16 cellular contexts compared by ENCODE assay signal in the genomic region with DNA sequence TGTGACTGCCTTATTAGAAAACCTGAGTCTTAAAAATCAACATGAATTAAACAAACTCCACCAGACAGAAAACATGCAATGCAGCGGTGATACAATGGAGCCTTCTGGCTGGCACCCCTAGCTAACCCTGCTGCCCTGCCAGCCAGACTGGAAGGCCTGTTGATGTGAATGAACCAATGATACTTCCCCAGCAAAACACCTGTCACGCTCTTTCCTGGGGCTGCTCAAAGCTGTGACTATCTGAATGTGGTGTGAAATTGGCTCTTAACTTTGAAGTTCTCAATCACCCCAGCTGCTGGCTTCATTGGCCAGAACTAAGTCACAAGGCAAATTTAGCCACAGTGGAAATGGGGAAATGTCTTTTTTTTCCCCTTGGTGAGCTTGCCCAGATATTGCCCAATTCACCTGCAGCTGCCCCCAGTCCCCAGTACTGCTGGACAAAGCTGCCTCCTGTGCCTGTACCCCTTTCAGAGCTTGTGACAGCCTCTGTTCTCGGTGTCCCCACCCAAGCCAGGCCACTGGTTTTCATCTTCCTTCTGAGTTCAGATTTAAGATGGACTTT.
"Had no signal": no experiment of that assay in that cellular context is flagged by ENCODE, and none has a peak within 500 bp of the region (broad histone marks: within the 10 kb centered on the region; RNA-seq: fewer than 3 reads in every experiment).

No MANE protein-coding gene starts in this region.

- H3K4me1 ChIP-seq: spleen had no signal

- H3K9me3 ChIP-seq: mucosa of descending colon, spleen had no signal

- H3K4me1 Mint-ChIP-seq: activated naive CD4-positive, alpha-beta T cell treated with anti-CD3 and anti-CD28 coated beads, Interleukin-2, amount 10 ng/mL, durations not matched to agents 7 days and 5 days; memory B cell had no signal

- H2AFZ ChIP-seq: hepatocyte had no signal

- H3K36me3 Mint-ChIP-seq: activated naive CD4-positive, alpha-beta T cell treated with anti-CD3 and anti-CD28 coated beads, Interleukin-2, amount 10 ng/mL, durations not matched to agents 7 days and 5 days; memory B cell had no signal

- H3K4me3 Mint-ChIP-seq: activated naive CD4-positive, alpha-beta T cell treated with anti-CD3 and anti-CD28 coated beads, Interleukin-2, amount 10 ng/mL, durations not matched to agents 7 days and 5 days; memory B cell; nephron; stimulated activated naive CD8-positive, alpha-beta T cell treated with anti-CD3 and anti-CD28 coated beads, Interleukin-15, Interleukin-2, amounts not matched to agents 100 ng/mL and 50 ng/mL, for 24 hours had no signal

- H3K4me3 ChIP-seq: dorsolateral prefrontal cortex, hepatocyte, mucosa of descending colon, spleen had no signal

- H3K27me3 ChIP-seq: dorsolateral prefrontal cortex, hepatocyte had no signal

- H3K79me2 ChIP-seq: hepatocyte had no signal

- H3K27ac Mint-ChIP-seq: activated naive CD4-positive, alpha-beta T cell treated with anti-CD3 and anti-CD28 coated beads, Interleukin-2, amount 10 ng/mL, durations not matched to agents 7 days and 5 days; activated T-helper 2 cell treated with anti-CD3 and anti-CD28 coated beads, Interferon-gamma antibody, Interleukin-2, Interleukin-4, amounts not matched to agents 10 μg/mL and 5 μg/mL and 100 μg/mL, durations not matched to agents 14 hours and 24 hours and 36 hours; memory B cell; nephron; stimulated activated naive CD8-positive, alpha-beta T cell treated with anti-CD3 and anti-CD28 coated beads, Interleukin-15, Interleukin-2, amounts not matched to agents 100 ng/mL and 50 ng/mL, for 24 hours had no signal

- H3K4me2 ChIP-seq: hepatocyte had no signal

- H3K27ac ChIP-seq: dorsolateral prefrontal cortex, hepatocyte, spleen, WERI-Rb-1 had no signal

- DNase-seq: activated CD4-positive, alpha-beta T cell treated with anti-CD3 and anti-CD28 coated beads, Interleukin-2, amount 50 U/mL, for 48 hours; activated naive CD4-positive, alpha-beta T cell treated with anti-CD3 and anti-CD28 coated beads, Interleukin-2, amount 10 ng/mL, durations not matched to agents 7 days and 5 days; dorsolateral prefrontal cortex; erythroblast; islet precursor cell; mucosa of descending colon; occipital lobe; spleen; T-helper 1 cell; T1000; WERI-Rb-1 had no signal

- H3K9me3 Mint-ChIP-seq: activated naive CD4-positive, alpha-beta T cell treated with anti-CD3 and anti-CD28 coated beads, Interleukin-2, amount 10 ng/mL, durations not matched to agents 7 days and 5 days; activated T-helper 2 cell treated with anti-CD3 and anti-CD28 coated beads, Interferon-gamma antibody, Interleukin-2, Interleukin-4, amounts not matched to agents 10 μg/mL and 5 μg/mL and 100 μg/mL, durations not matched to agents 14 hours and 24 hours and 36 hours; memory B cell; nephron; stimulated activated naive CD8-positive, alpha-beta T cell treated with anti-CD3 and anti-CD28 coated beads, Interleukin-15, Interleukin-2, amounts not matched to agents 100 ng/mL and 50 ng/mL, for 24 hours had no signal

- H3K36me3 ChIP-seq: spleen, WERI-Rb-1 had no signal
